Comparison of ENCODE assay signal across 17 cellular contexts in the genomic region with DNA sequence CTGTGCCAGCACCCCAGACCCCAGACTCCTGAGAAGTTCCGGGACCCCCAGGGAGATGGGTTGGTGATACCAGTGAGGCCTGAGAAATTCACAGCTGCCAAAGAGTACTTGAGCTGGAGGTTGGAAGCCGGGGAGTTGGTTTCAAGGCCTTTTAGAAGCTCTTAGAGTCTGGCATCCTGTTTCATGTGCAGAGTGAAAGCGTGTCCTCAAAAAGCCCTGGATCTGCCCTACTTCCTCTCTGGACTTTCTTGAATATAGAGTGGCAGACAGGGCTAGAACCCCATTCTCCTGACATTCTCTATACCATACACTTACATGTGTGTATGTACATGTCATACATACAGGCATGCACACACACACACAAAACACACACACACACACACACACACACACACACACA.
"Had no signal": no experiment of that assay in that cellular context is flagged by ENCODE, and none has a peak within 500 bp of the region (broad histone marks: within the 10 kb centered on the region; RNA-seq: fewer than 3 reads in every experiment).

No MANE protein-coding gene starts in this region.

- H3K36me3 ChIP-seq: cardiac muscle cell, WERI-Rb-1 had no signal

- DNase-seq: activated CD4-positive, alpha-beta memory T cell treated with anti-CD3 and anti-CD28 coated beads for 36 hours; activated gamma-delta T cell; activated T-cell treated with anti-CD3 and anti-CD28 coated beads, Interleukin-2, amount 50 U/mL, for 72 hours; endodermal cell; mesendoderm; right cardiac atrium; stimulated activated CD4-positive, alpha-beta T cell treated with anti-CD3 and anti-CD28 coated beads, Interleukin-4, amount 100 ng/mL, for 4 hours; stimulated activated CD8-positive, alpha-beta memory T cell treated with anti-CD3 and anti-CD28 coated beads, Interleukin-4, amount 100 ng/mL, for 48 hours; stimulated activated naive CD4-positive, alpha-beta T cell treated with Interleukin-2 at 50 U/mL for 16 hours; T-helper 1 cell; T1000; trophoblast cell; WERI-Rb-1 had no signal

- ATAC-seq: activated naive CD4-positive, alpha-beta T cell treated with anti-CD3 and anti-CD28 coated beads, Interleukin-2, amount 50 U/mL, for 72 hours; activated T-cell treated with anti-CD3 and anti-CD28 coated beads, Interleukin-2, amount 50 U/mL, for 72 hours had no signal

- H3K27ac ChIP-seq: cardiac muscle cell, WERI-Rb-1 had no signal

- FAIRE-seq: keratinocyte had no signal

- H3K4me3 ChIP-seq: cardiac muscle cell, smooth muscle cell had no signal

- H3K27me3 ChIP-seq: cardiac muscle cell had no signal
